In the genomic region with DNA sequence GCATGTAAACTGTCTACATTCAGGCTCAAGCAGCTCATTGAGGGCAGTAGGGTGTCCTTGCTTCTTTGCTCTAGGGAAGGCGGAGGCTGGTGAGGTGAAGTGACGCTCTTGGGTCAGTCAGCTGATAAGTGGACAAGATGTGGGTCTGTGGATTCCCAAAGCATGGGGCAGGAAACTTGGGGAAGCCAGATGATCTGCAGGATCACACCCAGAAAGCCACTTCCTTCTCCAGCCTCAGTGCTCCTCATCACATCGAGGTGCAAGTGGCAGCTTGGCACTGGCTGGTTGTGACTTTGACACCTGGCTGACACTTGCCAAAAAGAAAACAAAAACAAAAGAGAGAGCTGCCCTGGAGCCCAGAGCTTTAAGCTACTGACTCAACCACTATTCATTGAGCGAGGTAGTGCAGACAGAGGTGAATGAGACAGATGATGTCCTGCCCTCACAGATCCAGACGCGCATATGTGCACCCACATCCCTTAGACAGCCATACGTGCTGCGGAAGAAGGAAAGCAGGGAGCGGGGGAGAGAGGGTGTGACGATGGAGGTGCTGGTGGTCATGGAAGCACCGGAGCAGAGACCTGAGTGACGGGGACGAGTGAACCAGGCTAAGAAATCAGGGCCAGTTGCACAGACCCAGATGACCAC, we compare ENCODE assay signal across 28 cellular contexts. TPM values are rescaled to one million over a fixed set of nuclear protein-coding genes. Genes with fewer than 3 reads are reported as not detected.
"Had no signal": no experiment of that assay in that cellular context is flagged by ENCODE, and none has a peak within 500 bp of the region (broad histone marks: within the 10 kb centered on the region; RNA-seq: fewer than 3 reads in every experiment).

No MANE protein-coding gene starts in this region.

- H3K36me3 ChIP-seq: heart left ventricle, thoracic aorta, upper lobe of left lung had no signal

- H3K36me3 Mint-ChIP-seq: activated CD4-positive, alpha-beta memory T cell treated with anti-CD3 and anti-CD28 coated beads for 36 hours; activated naive CD4-positive, alpha-beta T cell treated with anti-CD3 and anti-CD28 coated beads, Interleukin-2, amount 10 ng/mL, durations not matched to agents 7 days and 5 days; naive B cell had no signal

- H3K4me3 ChIP-seq: heart left ventricle, thoracic aorta, upper lobe of left lung had no signal

- ATAC-seq: activated naive CD8-positive, alpha-beta T cell treated with anti-CD3 and anti-CD28 coated beads, Interleukin-2, amount 50 U/mL, for 24 hours; heart left ventricle; left colon had no signal

- H3K27ac Mint-ChIP-seq: activated B cell treated with CpG ODN at 0.5 μM for 24 hours; activated CD4-positive, alpha-beta memory T cell treated with anti-CD3 and anti-CD28 coated beads for 36 hours; activated naive CD4-positive, alpha-beta T cell treated with anti-CD3 and anti-CD28 coated beads, Interleukin-2, amount 10 ng/mL, durations not matched to agents 7 days and 5 days; activated naive CD8-positive, alpha-beta T cell treated with anti-CD3 and anti-CD28 coated beads, Interleukin-2, amount 50 U/mL, for 24 hours; dendritic cell treated with granulocyte-macrophage colony-stimulating factor and Interleukin-4, amounts not matched to agents 40 ng/mL and 50 ng/mL, for 4 days had no signal

- H3K9me3 Mint-ChIP-seq: activated B cell treated with CpG ODN at 0.5 μM for 24 hours; activated CD4-positive, alpha-beta memory T cell treated with anti-CD3 and anti-CD28 coated beads for 36 hours; activated naive CD4-positive, alpha-beta T cell treated with anti-CD3 and anti-CD28 coated beads, Interleukin-2, amount 10 ng/mL, durations not matched to agents 7 days and 5 days; activated naive CD8-positive, alpha-beta T cell treated with anti-CD3 and anti-CD28 coated beads, Interleukin-2, amount 50 U/mL, for 24 hours; dendritic cell treated with granulocyte-macrophage colony-stimulating factor and Interleukin-4, amounts not matched to agents 40 ng/mL and 50 ng/mL, for 4 days; naive B cell had no signal

- DNase-seq: activated B cell treated with CpG ODN at 0.5 μM for 24 hours; activated CD4-positive, alpha-beta memory T cell treated with anti-CD3 and anti-CD28 coated beads for 36 hours; activated CD4-positive, alpha-beta T cell treated with anti-CD3 and anti-CD28 coated beads for 48 hours; activated effector memory CD4-positive, alpha-beta T cell treated with anti-CD3 and anti-CD28 coated beads, Interleukin-2, amount 50 U/mL, for 16 hours; activated naive CD4-positive, alpha-beta T cell treated with anti-CD3 and anti-CD28 coated beads, Interleukin-2, amount 10 ng/mL, durations not matched to agents 7 days and 5 days; activated naive CD8-positive, alpha-beta T cell treated with anti-CD3 and anti-CD28 coated beads, Interleukin-2, amount 50 U/mL, for 24 hours; activated T-cell treated with anti-CD3 and anti-CD28 coated beads for 4 hours; effector CD8-positive, alpha-beta T cell; heart left ventricle; left colon; mesendoderm; naive B cell; occipital lobe; stimulated activated CD4-positive, alpha-beta T cell treated with anti-CD3 and anti-CD28 coated beads, Interleukin-4, amount 100 ng/mL, for 24 hours; stimulated activated naive CD4-positive, alpha-beta T cell treated with Interleukin-2 at 50 U/mL for 16 hours; T-helper 9 cell; upper lobe of left lung had no signal

- H3K4me1 ChIP-seq: heart left ventricle had no signal

- H3K27ac ChIP-seq: heart left ventricle, thoracic aorta, upper lobe of left lung had no signal

- H3K4me1 Mint-ChIP-seq: activated B cell treated with CpG ODN at 0.5 μM for 24 hours; activated naive CD4-positive, alpha-beta T cell treated with anti-CD3 and anti-CD28 coated beads, Interleukin-2, amount 10 ng/mL, durations not matched to agents 7 days and 5 days; activated naive CD8-positive, alpha-beta T cell treated with anti-CD3 and anti-CD28 coated beads, Interleukin-2, amount 50 U/mL, for 24 hours; naive B cell had no signal

- H3K4me3 Mint-ChIP-seq: activated B cell treated with CpG ODN at 0.5 μM for 24 hours; activated CD4-positive, alpha-beta memory T cell treated with anti-CD3 and anti-CD28 coated beads for 36 hours; activated naive CD4-positive, alpha-beta T cell treated with anti-CD3 and anti-CD28 coated beads, Interleukin-2, amount 10 ng/mL, durations not matched to agents 7 days and 5 days; activated naive CD8-positive, alpha-beta T cell treated with anti-CD3 and anti-CD28 coated beads, Interleukin-2, amount 50 U/mL, for 24 hours; dendritic cell treated with granulocyte-macrophage colony-stimulating factor and Interleukin-4, amounts not matched to agents 40 ng/mL and 50 ng/mL, for 4 days had no signal

- H3K27me3 ChIP-seq: upper lobe of left lung had no signal

- H3K9me3 ChIP-seq: heart left ventricle, thoracic aorta, upper lobe of left lung had no signal

RNA-seq across cellular contexts. Expression of gene CIB4, which starts 3.1 kb away (rescaled TPM):
- total RNA-seq: activated B cell treated with CpG ODN at 0.5 μM for 24 hours; activated CD4-positive, alpha-beta memory T cell treated with anti-CD3 and anti-CD28 coated beads for 36 hours; cardiac septum; chondrocyte; fibroblast of villous mesenchyme; heart left ventricle; left colon; lower leg skin; mucosa of gallbladder; occipital lobe; renal cortical epithelial cell; T-helper 1 cell treated with Interleukin-12 subunit alpha and Interleukin-12 subunit beta and Interleukin-4 antibody, amounts not matched to agents 30 ng/mL and 1 ng/mL, for 36 hours; thoracic aorta; upper lobe of left lung had no signal
- polyA plus RNA-seq: heart left ventricle, keratinocyte, neural cell had no signal

RNA-seq across cellular contexts. Expression of gene KCNK3, which starts 48.2 kb away (rescaled TPM):
- total RNA-seq: activated B cell treated with CpG ODN at 0.5 μM for 24 hours; activated CD4-positive, alpha-beta memory T cell treated with anti-CD3 and anti-CD28 coated beads for 36 hours; T-helper 1 cell treated with Interleukin-12 subunit alpha and Interleukin-12 subunit beta and Interleukin-4 antibody, amounts not matched to agents 30 ng/mL and 1 ng/mL, for 36 hours had no signal
- polyA plus RNA-seq: keratinocyte had no signal
